Comparison of ENCODE assay signal across 8 cellular contexts in the genomic region with DNA sequence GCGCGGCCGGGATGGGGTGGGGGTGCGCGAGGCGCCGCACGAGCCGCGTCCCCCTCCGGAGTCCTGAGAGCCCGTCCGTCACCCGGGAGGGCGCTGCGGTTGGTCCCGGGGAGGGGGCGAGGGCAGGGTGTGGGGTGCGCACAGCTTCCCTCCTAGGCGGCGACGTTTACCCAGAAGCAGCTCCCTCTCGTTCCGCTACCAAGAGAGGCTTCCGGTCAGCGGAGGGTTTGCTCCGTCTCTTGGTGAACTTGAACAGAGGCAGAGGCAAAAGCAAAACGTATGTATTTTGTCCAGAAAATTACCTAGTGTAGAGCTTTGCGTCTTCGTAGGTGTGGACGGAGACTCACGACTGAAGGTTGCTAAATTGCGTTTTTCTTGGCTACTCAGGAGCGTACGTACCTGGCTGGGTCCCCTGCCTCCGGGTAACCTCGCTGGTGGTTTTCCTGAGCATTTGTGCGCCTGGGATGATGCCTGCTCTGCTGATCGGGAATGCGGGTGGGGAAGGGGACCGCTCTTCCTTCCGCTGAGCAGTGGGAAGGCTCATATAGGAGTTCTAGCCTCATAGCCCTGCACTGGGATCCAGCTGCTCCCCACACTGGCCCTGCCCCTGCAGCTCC. TPM values are rescaled to one million over a fixed set of nuclear protein-coding genes. Genes with fewer than 3 reads are reported as not detected.
A peak's percentile ranks its signal among the peaks of the same experiment; 100 is the strongest.
DNase-seq lines count a peak whose midpoint lies in the region; ATAC-seq and TF ChIP-seq lines count a peak whose summit lies in the region.

No MANE protein-coding gene starts in this region.

- CTCF ChIA-PET in activated CD4-positive, alpha-beta memory T cell treated with anti-CD3 and anti-CD28 coated beads for 36 hours (lab: Charles Lee), result interaction anchor here (0.6 kb wide), 1 partner anchor 344 kb away, joined by 3 read pairs; no protein-coding TSS in a partner anchor
- CTCF ChIA-PET in activated CD4-positive, alpha-beta memory T cell treated with anti-CD3 and anti-CD28 coated beads, Interleukin-2, amount 10 ng/mL, durations not matched to agents 7 days and 5 days (lab: Charles Lee), result no interaction called here

- DNase-seq in activated CD4-positive, alpha-beta memory T cell treated with anti-CD3 and anti-CD28 coated beads for 36 hours, result peak; percentile 13
- no peak for DNase-seq in activated CD4-positive, alpha-beta memory T cell treated with anti-CD3 and anti-CD28 coated beads, Interleukin-2, amount 10 ng/mL, durations not matched to agents 7 days and 5 days
- DNase-seq in lower lobe of right lung (no peak), thyroid gland (peak; percentile 24 to 26), SKM-1 treated with dmso at 0.1 percent for 144 hours (lab: John Stamatoyannopoulos, UW; ENCODE audit: unreplicated experiment) (no peak), occipital lobe (lab: John Stamatoyannopoulos, UW) (no peak)

- intact Hi-C loops in activated CD4-positive, alpha-beta memory T cell treated with anti-CD3 and anti-CD28 coated beads for 36 hours (cut with micrococcal nuclease), result loop anchor here (10.0 kb wide), 1 partner anchor 486 kb away; the partner anchor contains the start of gene NLRP1
- intact Hi-C loops in lower lobe of right lung (cut with DNase I) (no loop called here), thyroid gland (cut with DNase I) (no loop called here)

- H3K9me3 Mint-ChIP-seq in activated CD4-positive, alpha-beta memory T cell treated with anti-CD3 and anti-CD28 coated beads for 36 hours, result no peaks in the 10 kb centered on the region
- no peaks in the 10 kb centered on the region for H3K9me3 Mint-ChIP-seq in activated CD4-positive, alpha-beta memory T cell treated with anti-CD3 and anti-CD28 coated beads, Interleukin-2, amount 10 ng/mL, durations not matched to agents 7 days and 5 days

- peak overlapping the region; percentile 29 for H3K27ac ChIP-seq in cingulate gyrus (ENCODE audit: low read depth, low read length)
- no peak overlapping the region for H3K27ac ChIP-seq in lower lobe of right lung
- no peak overlapping the region for H3K27ac ChIP-seq in thyroid gland

- H3K36me3 ChIP-seq in lower lobe of right lung, result no peaks in the 10 kb centered on the region
- no peaks in the 10 kb centered on the region for H3K36me3 ChIP-seq in thyroid gland

- TF ChIP-seq CTCF in lower lobe of right lung (IDR thresholded peaks at IDR 0.05), result no peak
- TF ChIP-seq CTCF in thyroid gland (IDR thresholded peaks at IDR 0.05), result no peak

- no peaks in the 10 kb centered on the region for H3K36me3 Mint-ChIP-seq in activated CD4-positive, alpha-beta memory T cell treated with anti-CD3 and anti-CD28 coated beads for 36 hours
- H3K36me3 Mint-ChIP-seq in activated CD4-positive, alpha-beta memory T cell treated with anti-CD3 and anti-CD28 coated beads, Interleukin-2, amount 10 ng/mL, durations not matched to agents 7 days and 5 days (ENCODE audit: low read depth), result peaks cover 5% of the 10 kb centered on the region

- POLR2A ChIA-PET in activated CD4-positive, alpha-beta memory T cell treated with anti-CD3 and anti-CD28 coated beads for 36 hours (lab: Charles Lee), result no interaction called here
- POLR2A ChIA-PET in activated CD4-positive, alpha-beta memory T cell treated with anti-CD3 and anti-CD28 coated beads, Interleukin-2, amount 10 ng/mL, durations not matched to agents 7 days and 5 days (lab: Charles Lee), result no interaction called here

- H3K4me3 ChIP-seq in lower lobe of right lung (peak overlapping the region; percentile 58), thyroid gland (replicated peaks in 1 of 3) (peak overlapping the region in 2 of 3 donors; percentile 37 to 55)

- no peak overlapping the region for H3K27ac Mint-ChIP-seq in activated CD4-positive, alpha-beta memory T cell treated with anti-CD3 and anti-CD28 coated beads for 36 hours
- H3K27ac Mint-ChIP-seq in activated CD4-positive, alpha-beta memory T cell treated with anti-CD3 and anti-CD28 coated beads, Interleukin-2, amount 10 ng/mL, durations not matched to agents 7 days and 5 days, result no peak overlapping the region

- H3K4me1 Mint-ChIP-seq in activated CD4-positive, alpha-beta memory T cell treated with anti-CD3 and anti-CD28 coated beads for 36 hours (ENCODE audit: low read depth), result peaks cover 10% of the 10 kb centered on the region
- peaks cover 8% of the 10 kb centered on the region for H3K4me1 Mint-ChIP-seq in activated CD4-positive, alpha-beta memory T cell treated with anti-CD3 and anti-CD28 coated beads, Interleukin-2, amount 10 ng/mL, durations not matched to agents 7 days and 5 days

- TF ChIP-seq POLR2A in thyroid gland (IDR thresholded peaks at IDR 0.05), result no peak

- H3K27me3 Mint-ChIP-seq in activated CD4-positive, alpha-beta memory T cell treated with anti-CD3 and anti-CD28 coated beads for 36 hours, result peaks cover 43% of the 10 kb centered on the region
- H3K27me3 Mint-ChIP-seq in activated CD4-positive, alpha-beta memory T cell treated with anti-CD3 and anti-CD28 coated beads, Interleukin-2, amount 10 ng/mL, durations not matched to agents 7 days and 5 days, result peaks cover 47% of the 10 kb centered on the region

- 3 to 6% methylated on average over 13 to 18 of the region's 42 CpGs for WGBS in thyroid gland, 2 donors

- H3K4me1 ChIP-seq in lower lobe of right lung (peaks cover 9% of the 10 kb centered on the region), thyroid gland (peaks cover 7 to 13% of the 10 kb centered on the region in 2 donors)

- H3K9me3 ChIP-seq in lower lobe of right lung (no peaks in the 10 kb centered on the region), thyroid gland (no peaks in the 10 kb centered on the region)

- peaks cover 30% of the 10 kb centered on the region for H3K27me3 ChIP-seq in lower lobe of right lung (ENCODE audit: low read depth)
- no peaks in the 10 kb centered on the region for H3K27me3 ChIP-seq in thyroid gland

- ATAC-seq in lower lobe of right lung (no peak), GM18511 (IDR thresholded peaks at IDR 0.05; ENCODE audit: unreplicated experiment) (no peak)

- H3K4me3 Mint-ChIP-seq in activated CD4-positive, alpha-beta memory T cell treated with anti-CD3 and anti-CD28 coated beads for 36 hours, result peak overlapping the region; percentile 8
- H3K4me3 Mint-ChIP-seq in activated CD4-positive, alpha-beta memory T cell treated with anti-CD3 and anti-CD28 coated beads, Interleukin-2, amount 10 ng/mL, durations not matched to agents 7 days and 5 days, result no peak overlapping the region

RNA-seq across cellular contexts. Expression of gene WSCD1, which starts 0.8 kb away (rescaled TPM):
- under 1 TPM; 0.50 to 0.53 TPM for total RNA-seq in activated CD4-positive, alpha-beta memory T cell treated with anti-CD3 and anti-CD28 coated beads for 36 hours
- not detected for total RNA-seq in activated CD4-positive, alpha-beta memory T cell treated with anti-CD3 and anti-CD28 coated beads, Interleukin-2, amount 10 ng/mL, durations not matched to agents 7 days and 5 days
- total RNA-seq in lower lobe of right lung (3.6 TPM), thyroid gland (1 to 10 TPM; 2.1 to 9.5 (median 7.0) TPM), occipital lobe (35.7 TPM)

Comparison
In these comparisons a context has a peak if more than half of its experiments do, and no peak if none do; other contexts are left out.
1. DNase-seq: peak in activated CD4-positive, alpha-beta memory T cell treated with anti-CD3 and anti-CD28 coated beads for 36 hours (single experiment) and thyroid gland (2 of 2); none in activated CD4-positive, alpha-beta memory T cell treated with anti-CD3 and anti-CD28 coated beads, Interleukin-2, amount 10 ng/mL, durations not matched to agents 7 days and 5 days (single experiment), lower lobe of right lung (single experiment), SKM-1 treated with dmso at 0.1 percent for 144 hours (single experiment) and occipital lobe (single experiment).